In genomic region chr3:156816794-156817741, GRCh38 we compare ENCODE assay signal across 9 cellular contexts. TPM values are rescaled to one million over a fixed set of nuclear protein-coding genes. Genes with fewer than 3 reads are reported as not detected.
DNase-seq lines count a peak whose midpoint lies in the region; ATAC-seq, FAIRE-seq and TF ChIP-seq lines count a peak whose summit lies in the region.
"Had no signal": no experiment of that assay in that cellular context is flagged by ENCODE, and none has a peak within 500 bp of the region (broad histone marks: within the 10 kb centered on the region; RNA-seq: fewer than 3 reads in every experiment).

No MANE protein-coding gene starts in this region.

- no peak for FAIRE-seq in bronchial epithelial cell (lab: Jason Lieb, UNC)
- FAIRE-seq: G401.6 had no signal

- TF ChIP-seq CTCF in activated B cell treated with CpG ODN at 0.5 μM for 24 hours (IDR thresholded peaks at IDR 0.05), result no peak
- peak; percentile 24 for TF ChIP-seq CTCF in bronchial epithelial cell (IDR thresholded peaks at IDR 0.05; ENCODE audit: insufficient read depth, low read length, severe bottlenecking)

- peaks cover 8% of the 10 kb centered on the region for H3K36me3 Mint-ChIP-seq in activated B cell treated with CpG ODN at 0.5 μM for 24 hours (ENCODE audit: low read depth)

- no peaks in the 10 kb centered on the region for H3K36me3 ChIP-seq in bronchial epithelial cell (ENCODE audit: control insufficient read depth, insufficient read depth, low read length)

- POLR2A ChIA-PET in activated B cell treated with CpG ODN at 0.5 μM for 24 hours (lab: Charles Lee), result interaction anchor here (0.5 to 3.5 kb wide), 18 partner anchors 10 to 358 kb away, joined by 3 to 58 read pairs (median 5); partner anchors contain the start of genes CCNL1, LEKR1, SSR3 and TIPARP

- no peaks in the 10 kb centered on the region for H3K27me3 ChIP-seq in bronchial epithelial cell (ENCODE audit: control insufficient read depth, insufficient read depth, low read length)

- peak overlapping the region; percentile 94 for H3K4me3 Mint-ChIP-seq in activated B cell treated with CpG ODN at 0.5 μM for 24 hours

- ATAC-seq in HG02884 (IDR thresholded peaks at IDR 0.05; ENCODE audit: unreplicated experiment), result peak; percentile 66
- peak; percentile 83 for ATAC-seq in activated B cell treated with CpG ODN at 0.5 μM for 24 hours (ENCODE audit: low read depth)

- DNase-seq in NCI-H82 (lab: John Stamatoyannopoulos, UW) (peak; percentile 70), NCI-H82 treated with DMSO at 0.1 percent for 48 hours (lab: John Stamatoyannopoulos, UW; ENCODE audit: unreplicated experiment) (no peak), NCI-H2081 (lab: John Stamatoyannopoulos, UW) (peak; percentile 86), activated B cell treated with CpG ODN at 0.5 μM for 24 hours (peak; percentile 93), bronchial epithelial cell (ENCODE audit: low read depth) (peak; percentile 68), iris pigment epithelial cell (ENCODE audit: low read depth) (peak; percentile 64)
- peak; percentile 68 to 85 (median 73) for DNase-seq in stimulated activated CD4-positive, alpha-beta T cell treated with anti-CD3 and anti-CD28 coated beads, Interleukin-12 subunit alpha, Interleukin-12 subunit beta, amount 100 ng/mL, for 48 hours (ENCODE audit: low read depth in 2 of 3, low spot score in 1 of 3)

- H3K9me3 Mint-ChIP-seq in activated B cell treated with CpG ODN at 0.5 μM for 24 hours, result no peaks in the 10 kb centered on the region

- no peaks in the 10 kb centered on the region for H3K27me3 Mint-ChIP-seq in activated B cell treated with CpG ODN at 0.5 μM for 24 hours

- H3K4me1 Mint-ChIP-seq in activated B cell treated with CpG ODN at 0.5 μM for 24 hours, result peaks cover 42% of the 10 kb centered on the region

- CTCF ChIA-PET in activated B cell treated with CpG ODN at 0.5 μM for 24 hours (lab: Charles Lee), result interaction anchor here (0.8 to 1.5 kb wide), 7 partner anchors 11 to 320 kb away, joined by 3 to 5 read pairs (median 3); partner anchors contain the start of gene TIPARP

- peak overlapping the region; percentile 99 for H3K27ac Mint-ChIP-seq in activated B cell treated with CpG ODN at 0.5 μM for 24 hours

- intact Hi-C loops in activated B cell treated with CpG ODN at 0.5 μM for 24 hours (cut with micrococcal nuclease), result loop anchor here (1.0 to 5.0 kb wide), 11 partner anchors 9 to 358 kb away; partner anchors contain the start of genes CCNL1, LEKR1, SSR3 and TIPARP

- peak overlapping the region; percentile 45 for H3K4me3 ChIP-seq in bronchial epithelial cell (ENCODE audit: low read depth, low read length)

RNA-seq across cellular contexts. Expression of gene LEKR1, which starts 9.1 kb away (rescaled TPM):
- total RNA-seq in activated B cell treated with CpG ODN at 0.5 μM for 24 hours (2.8 and 2.9 TPM in 2 replicates), bronchial epithelial cell (under 0.01 and 0.64 TPM in 2 replicates)
